Comparison of ENCODE assay signal across 19 cellular contexts in genomic region chr17:82170412-82170961, GRCh38. TPM values are rescaled to one million over a fixed set of nuclear protein-coding genes. Genes with fewer than 3 reads are reported as not detected.
A peak's percentile ranks its signal among the peaks of the same experiment; 100 is the strongest.
DNase-seq lines count a peak whose midpoint lies in the region; ATAC-seq and TF ChIP-seq lines count a peak whose summit lies in the region.
"Had no signal": no experiment of that assay in that cellular context is flagged by ENCODE, and none has a peak within 500 bp of the region (broad histone marks: within the 10 kb centered on the region; RNA-seq: fewer than 3 reads in every experiment).

No MANE protein-coding gene starts in this region.

- H3K27me3 Mint-ChIP-seq in dendritic cell treated with granulocyte-macrophage colony-stimulating factor and Interleukin-4, amounts not matched to agents 40 ng/mL and 50 ng/mL, for 4 days: no peaks in the 10 kb centered on the region
- no peaks in the 10 kb centered on the region for H3K27me3 Mint-ChIP-seq in activated naive CD8-positive, alpha-beta T cell treated with anti-CD3 and anti-CD28 coated beads for 36 hours
- H3K27me3 Mint-ChIP-seq: activated CD4-positive, alpha-beta T cell treated with anti-CD3 and anti-CD28 coated beads for 36 hours had no signal

- H4K20me1 ChIP-seq in DND-41 (ENCODE audit: insufficient read depth, low read length): no peaks in the 10 kb centered on the region

- TF ChIP-seq CTCF in DND-41 (IDR thresholded peaks at IDR 0.05; ENCODE audit: borderline replicate concordance, extremely low read depth, low read length, poor library complexity, severe bottlenecking) (peak; percentile 1), NB4 (IDR thresholded peaks at IDR 0.05; ENCODE audit: low read depth, low read length) (no peak)

- H3K9me3 ChIP-seq in DND-41 (ENCODE audit: insufficient read depth, low read length, severe bottlenecking): no peaks in the 10 kb centered on the region
- H3K9me3 ChIP-seq: ascending aorta, ovary had no signal

- no peak overlapping the region for H3K9ac ChIP-seq in DND-41 (ENCODE audit: low read depth, low read length)

- H3K27me3 ChIP-seq in DND-41 (ENCODE audit: insufficient read depth, low read length, poor library complexity): no peaks in the 10 kb centered on the region
- H3K27me3 ChIP-seq: ascending aorta, ovary had no signal

- H3K36me3 Mint-ChIP-seq in dendritic cell treated with granulocyte-macrophage colony-stimulating factor and Interleukin-4, amounts not matched to agents 40 ng/mL and 50 ng/mL, for 4 days (ENCODE audit: low read depth): peaks cover 67% of the 10 kb centered on the region
- H3K36me3 Mint-ChIP-seq in activated naive CD8-positive, alpha-beta T cell treated with anti-CD3 and anti-CD28 coated beads for 36 hours: peaks cover 11% of the 10 kb centered on the region

- no peaks in the 10 kb centered on the region for H3K79me2 ChIP-seq in DND-41 (ENCODE audit: insufficient read depth, low read length)

- ATAC-seq in DND-41 (ENCODE audit: insufficient read depth, low read depth) (no peak; the same call in 2 of the 3 replicates), GM21367 (IDR thresholded peaks at IDR 0.05; ENCODE audit: unreplicated experiment) (no peak)
- ATAC-seq: activated CD4-positive, alpha-beta T cell treated with anti-CD3 and anti-CD28 coated beads for 36 hours had no signal

- H3K9me3 Mint-ChIP-seq in dendritic cell treated with granulocyte-macrophage colony-stimulating factor and Interleukin-4, amounts not matched to agents 40 ng/mL and 50 ng/mL, for 4 days: no peaks in the 10 kb centered on the region
- no peaks in the 10 kb centered on the region for H3K9me3 Mint-ChIP-seq in activated naive CD8-positive, alpha-beta T cell treated with anti-CD3 and anti-CD28 coated beads for 36 hours
- H3K9me3 Mint-ChIP-seq: T-helper 2 cell treated with Interferon-gamma antibody and Interleukin-4, amounts not matched to agents 5 μg/mL and 100 μg/mL, for 36 hours had no signal

- peaks cover 63% of the 10 kb centered on the region for H3K36me3 ChIP-seq in DND-41 (ENCODE audit: insufficient read depth, low read length)
- H3K36me3 ChIP-seq: ovary had no signal

- H3K27ac ChIP-seq in DND-41 (ENCODE audit: low read length): no peak overlapping the region
- H3K27ac ChIP-seq: ascending aorta, ovary had no signal

- peak overlapping the region; percentile 92 for H3K27ac Mint-ChIP-seq in dendritic cell treated with granulocyte-macrophage colony-stimulating factor and Interleukin-4, amounts not matched to agents 40 ng/mL and 50 ng/mL, for 4 days
- H3K27ac Mint-ChIP-seq in activated naive CD8-positive, alpha-beta T cell treated with anti-CD3 and anti-CD28 coated beads for 36 hours: no peak overlapping the region
- H3K27ac Mint-ChIP-seq: activated CD4-positive, alpha-beta T cell treated with anti-CD3 and anti-CD28 coated beads for 36 hours; T-helper 2 cell treated with Interferon-gamma antibody and Interleukin-4, amounts not matched to agents 5 μg/mL and 100 μg/mL, for 36 hours had no signal

- no peak for TF ChIP-seq POLR2A in NB4 (IDR thresholded peaks at IDR 0.05; ENCODE audit: extremely low read depth, insufficient read length)

- no peak overlapping the region for H2AFZ ChIP-seq in DND-41 (ENCODE audit: low read depth, low read length)

- no peak overlapping the region for H3K4me2 ChIP-seq in DND-41 (ENCODE audit: insufficient read depth, low read length)

- intact Hi-C loops in dendritic cell treated with granulocyte-macrophage colony-stimulating factor and Interleukin-4, amounts not matched to agents 40 ng/mL and 50 ng/mL, for 4 days (cut with micrococcal nuclease): no loop called here

- peaks cover 34% of the 10 kb centered on the region for H3K4me1 Mint-ChIP-seq in dendritic cell treated with granulocyte-macrophage colony-stimulating factor and Interleukin-4, amounts not matched to agents 40 ng/mL and 50 ng/mL, for 4 days (ENCODE audit: low read depth)
- H3K4me1 Mint-ChIP-seq in activated naive CD8-positive, alpha-beta T cell treated with anti-CD3 and anti-CD28 coated beads for 36 hours: peaks cover 8% of the 10 kb centered on the region

- H3K4me3 Mint-ChIP-seq in dendritic cell treated with granulocyte-macrophage colony-stimulating factor and Interleukin-4, amounts not matched to agents 40 ng/mL and 50 ng/mL, for 4 days: peak overlapping the region; percentile 72
- H3K4me3 Mint-ChIP-seq in activated naive CD8-positive, alpha-beta T cell treated with anti-CD3 and anti-CD28 coated beads for 36 hours: no peak overlapping the region
- H3K4me3 Mint-ChIP-seq: activated CD4-positive, alpha-beta T cell treated with anti-CD3 and anti-CD28 coated beads for 36 hours; T-helper 2 cell treated with Interferon-gamma antibody and Interleukin-4, amounts not matched to agents 5 μg/mL and 100 μg/mL, for 36 hours had no signal

- H3K4me3 ChIP-seq in DND-41 (ENCODE audit: low read depth in 1 of 2, low read length in 2 of 2): no peak overlapping the region
- no peak overlapping the region for H3K4me3 ChIP-seq in NB4 (ENCODE audit: low read depth, low read length)
- H3K4me3 ChIP-seq: ascending aorta, ovary had no signal

- no peak for DNase-seq in DND-41
- DNase-seq in NB4 (ENCODE audit: low read depth): peak; percentile 31
- DNase-seq in pons (ENCODE audit: low spot score): peak; percentile 38
- DNase-seq in activated naive CD8-positive, alpha-beta T cell treated with anti-CD3 and anti-CD28 coated beads for 36 hours: no peak
- DNase-seq in NCI-H774 (lab: John Stamatoyannopoulos, UW): no peak
- DNase-seq: activated CD4-positive, alpha-beta T cell treated with anti-CD3 and anti-CD28 coated beads for 36 hours; activated naive CD4-positive, alpha-beta T cell; AML-193; DMS 273 treated with DMSO at 0.1 percent for 48 hours; NCI-H1105; NCI-H2227 treated with DMSO at 0.1 percent for 48 hours; NK-92 treated with Interleukin-12 subunit alpha and Interleukin-12 subunit beta, amount 100 ng/mL, for 24 hours; ovary; SIG-M5; stimulated activated CD4-positive, alpha-beta T cell treated with anti-CD3 and anti-CD28 coated beads, Interleukin-2, amount 100 ng/mL, for 48 hours had no signal

- H3K4me1 ChIP-seq in DND-41 (ENCODE audit: insufficient read depth, low read length): no peaks in the 10 kb centered on the region
- H3K4me1 ChIP-seq: ascending aorta had no signal

RNA-seq across cellular contexts. Expression of gene CCDC57, which starts 42.2 kb away (rescaled TPM):
- 10 to 100 TPM; 59.5 to 65.1 TPM for total RNA-seq in activated naive CD8-positive, alpha-beta T cell treated with anti-CD3 and anti-CD28 coated beads for 36 hours

RNA-seq across cellular contexts. Expression of gene SLC16A3, which starts 58.4 kb away (rescaled TPM):
- 10 to 100 TPM; 75.8 to 79.3 TPM for total RNA-seq in activated naive CD8-positive, alpha-beta T cell treated with anti-CD3 and anti-CD28 coated beads for 36 hours

Comparison
In these comparisons a context has a peak if more than half of its experiments do, and no peak if none do; other contexts are left out.
1. DNase-seq: peak in NB4 (single experiment) and pons (single experiment); none in DND-41 (single experiment), activated naive CD8-positive, alpha-beta T cell treated with anti-CD3 and anti-CD28 coated beads for 36 hours (single experiment) and NCI-H774 (single experiment).